In genomic region chr14:92464156-92464555, GRCh38 we compare ENCODE assay signal across 25 cellular contexts.
"Had no signal": no experiment of that assay in that cellular context is flagged by ENCODE, and none has a peak within 500 bp of the region (broad histone marks: within the 10 kb centered on the region; RNA-seq: fewer than 3 reads in every experiment).

No MANE protein-coding gene starts in this region.

- H3K27ac ChIP-seq: esophagus squamous epithelium, heart right ventricle, lower lobe of right lung, neural progenitor cell, prostate gland, stomach, thyroid gland had no signal

- H3K9me3 Mint-ChIP-seq: stimulated activated effector memory CD8-positive, alpha-beta T cell treated with anti-CD3 and anti-CD28 coated beads, Interleukin-12 subunit alpha, Interleukin-12 subunit beta, amount 100 ng/mL, for 72 hours had no signal

- H3K27ac Mint-ChIP-seq: nephron, neural progenitor cell had no signal

- H3K36me3 ChIP-seq: esophagus squamous epithelium, heart right ventricle, lower lobe of right lung, neural progenitor cell, prostate gland, stomach, thyroid gland had no signal

- H3K27me3 ChIP-seq: esophagus squamous epithelium, neural progenitor cell, thyroid gland had no signal

- H3K36me3 Mint-ChIP-seq: neural progenitor cell; stimulated activated effector memory CD8-positive, alpha-beta T cell treated with anti-CD3 and anti-CD28 coated beads, Interleukin-12 subunit alpha, Interleukin-12 subunit beta, amount 100 ng/mL, for 72 hours had no signal

- H3K4me1 Mint-ChIP-seq: nephron had no signal

- H3K9me3 ChIP-seq: prostate gland, thyroid gland had no signal

- H3K4me1 ChIP-seq: neural progenitor cell, prostate gland had no signal

- ATAC-seq: heart right ventricle; left colon; left ventricle myocardium superior; lower lobe of right lung; right cardiac atrium; stimulated activated effector memory CD8-positive, alpha-beta T cell treated with anti-CD3 and anti-CD28 coated beads, Interleukin-12 subunit alpha, Interleukin-12 subunit beta, amount 100 ng/mL, for 72 hours had no signal

- DNase-seq: central memory CD4-positive, alpha-beta T cell; effector memory CD4-positive, alpha-beta T cell; erythroblast; esophagus squamous epithelium; foreskin melanocyte; glutamatergic neuron; heart right ventricle; hippocampal formation; kidney glomerular epithelial cell; left ventricle myocardium superior; lower lobe of right lung; nucleus accumbens; stimulated activated CD4-positive, alpha-beta T cell treated with anti-CD3 and anti-CD28 coated beads, Interleukin-2, amount 100 ng/mL, for 24 hours; stimulated activated CD4-positive, alpha-beta T cell treated with anti-CD3 and anti-CD28 coated beads, Interleukin-4, amount 100 ng/mL, for 24 hours; stimulated activated naive CD4-positive, alpha-beta T cell treated with Interleukin-2 at 50 U/mL for 16 hours; stomach; thyroid gland; trophoblast cell had no signal

- H3K4me3 Mint-ChIP-seq: nephron; neural progenitor cell; stimulated activated effector memory CD8-positive, alpha-beta T cell treated with anti-CD3 and anti-CD28 coated beads, Interleukin-12 subunit alpha, Interleukin-12 subunit beta, amount 100 ng/mL, for 72 hours had no signal

- H3K4me3 ChIP-seq: esophagus squamous epithelium, heart right ventricle, lower lobe of right lung, neural progenitor cell, prostate gland, smooth muscle cell, stomach, thyroid gland had no signal
